Comparison of ENCODE assay signal across 1 cellular context in genomic region chr7:47470567-47471357, GRCh38.
TF ChIP-seq lines count a peak whose summit lies in the region.

No MANE protein-coding gene starts in this region.

TF ChIP-seq in Ishikawa, 13 proteins besides CTCF, POLR2A, EP300 and RAD21 (continued from another document):
- TF ChIP-seq, protein P1, sequence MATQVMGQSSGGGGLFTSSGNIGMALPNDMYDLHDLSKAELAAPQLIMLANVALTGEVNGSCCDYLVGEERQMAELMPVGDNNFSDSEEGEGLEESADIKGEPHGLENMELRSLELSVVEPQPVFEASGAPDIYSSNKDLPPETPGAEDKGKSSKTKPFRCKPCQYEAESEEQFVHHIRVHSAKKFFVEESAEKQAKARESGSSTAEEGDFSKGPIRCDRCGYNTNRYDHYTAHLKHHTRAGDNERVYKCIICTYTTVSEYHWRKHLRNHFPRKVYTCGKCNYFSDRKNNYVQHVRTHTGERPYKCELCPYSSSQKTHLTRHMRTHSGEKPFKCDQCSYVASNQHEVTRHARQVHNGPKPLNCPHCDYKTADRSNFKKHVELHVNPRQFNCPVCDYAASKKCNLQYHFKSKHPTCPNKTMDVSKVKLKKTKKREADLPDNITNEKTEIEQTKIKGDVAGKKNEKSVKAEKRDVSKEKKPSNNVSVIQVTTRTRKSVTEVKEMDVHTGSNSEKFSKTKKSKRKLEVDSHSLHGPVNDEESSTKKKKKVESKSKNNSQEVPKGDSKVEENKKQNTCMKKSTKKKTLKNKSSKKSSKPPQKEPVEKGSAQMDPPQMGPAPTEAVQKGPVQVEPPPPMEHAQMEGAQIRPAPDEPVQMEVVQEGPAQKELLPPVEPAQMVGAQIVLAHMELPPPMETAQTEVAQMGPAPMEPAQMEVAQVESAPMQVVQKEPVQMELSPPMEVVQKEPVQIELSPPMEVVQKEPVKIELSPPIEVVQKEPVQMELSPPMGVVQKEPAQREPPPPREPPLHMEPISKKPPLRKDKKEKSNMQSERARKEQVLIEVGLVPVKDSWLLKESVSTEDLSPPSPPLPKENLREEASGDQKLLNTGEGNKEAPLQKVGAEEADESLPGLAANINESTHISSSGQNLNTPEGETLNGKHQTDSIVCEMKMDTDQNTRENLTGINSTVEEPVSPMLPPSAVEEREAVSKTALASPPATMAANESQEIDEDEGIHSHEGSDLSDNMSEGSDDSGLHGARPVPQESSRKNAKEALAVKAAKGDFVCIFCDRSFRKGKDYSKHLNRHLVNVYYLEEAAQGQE (IDR thresholded peaks at IDR 0.05; ENCODE audit: low read depth), result no peak
